11 cellular contexts compared by ENCODE assay signal in genomic region chr4:152189451-152190179, GRCh38.
DNase-seq lines count a peak whose midpoint lies in the region; ATAC-seq, FAIRE-seq and TF ChIP-seq lines count a peak whose summit lies in the region.
"Had no signal": no experiment of that assay in that cellular context is flagged by ENCODE, and none has a peak within 500 bp of the region (broad histone marks: within the 10 kb centered on the region; RNA-seq: fewer than 3 reads in every experiment).

No MANE protein-coding gene starts in this region.

- H3K4me2 ChIP-seq in PC-9: no peak overlapping the region

- CTCF ChIA-PET in PC-9 (lab: Charles Lee): no interaction called here

- H3K27me3 ChIP-seq in PC-9 (ENCODE audit: insufficient read depth, low read depth): no peaks in the 10 kb centered on the region
- H3K27me3 ChIP-seq in testis: no peaks in the 10 kb centered on the region

- ATAC-seq in GM21360 (IDR thresholded peaks at IDR 0.05; ENCODE audit: unreplicated experiment): peak; percentile 61
- ATAC-seq in HG03108 (IDR thresholded peaks at IDR 0.05; ENCODE audit: unreplicated experiment): peak; percentile 85
- no peak for ATAC-seq in T-helper 17 cell

- H3K27me3 Mint-ChIP-seq in T-helper 17 cell: no peaks in the 10 kb centered on the region
- H3K27me3 Mint-ChIP-seq: activated naive CD8-positive, alpha-beta T cell had no signal

- H3K27ac Mint-ChIP-seq in T-helper 17 cell: peak overlapping the region; percentile 72
- H3K27ac Mint-ChIP-seq: activated naive CD8-positive, alpha-beta T cell had no signal

- POLR2A ChIA-PET in PC-9 (lab: Charles Lee; ENCODE audit: unreplicated experiment): no interaction called here

- no peak overlapping the region for H3K27ac ChIP-seq in PC-9
- no peak overlapping the region for H3K27ac ChIP-seq in testis

- H3K4me3 ChIP-seq in PC-9: no peak overlapping the region
- H3K4me3 ChIP-seq in testis: no peak overlapping the region

- H4K20me1 ChIP-seq in PC-9 (ENCODE audit: insufficient read depth): no peaks in the 10 kb centered on the region

- H3K36me3 Mint-ChIP-seq in T-helper 17 cell (ENCODE audit: low read depth): no peaks in the 10 kb centered on the region

- BruUV-seq in PC-9 (replicated peaks; lab: Mats Ljungman, UMichigan): no TSS peak

- H3K9me3 ChIP-seq in T-helper 17 cell (ENCODE audit: control insufficient read depth, low read length, poor library complexity, severe bottlenecking): no peaks in the 10 kb centered on the region
- H3K9me3 ChIP-seq in PC-9 (ENCODE audit: insufficient read depth, low read depth): no peaks in the 10 kb centered on the region
- H3K9me3 ChIP-seq in testis: no peaks in the 10 kb centered on the region

- H3K36me3 ChIP-seq in PC-9 (ENCODE audit: low read depth) (no peaks in the 10 kb centered on the region), testis (ENCODE audit: low read depth, missing control alignments) (no peaks in the 10 kb centered on the region)

- no peaks in the 10 kb centered on the region for H3F3A ChIP-seq in PC-9 (ENCODE audit: insufficient read depth, low read depth)

- H3K9me2 ChIP-seq in PC-9 (ENCODE audit: insufficient read depth): no peaks in the 10 kb centered on the region

- peaks cover 8% of the 10 kb centered on the region for H3K4me1 Mint-ChIP-seq in T-helper 17 cell

- no peaks in the 10 kb centered on the region for H3K4me1 ChIP-seq in PC-9 (replicated peaks; ENCODE audit: insufficient read depth)
- no peaks in the 10 kb centered on the region for H3K4me1 ChIP-seq in testis

- H3K4me3 Mint-ChIP-seq in T-helper 17 cell: no peak overlapping the region
- H3K4me3 Mint-ChIP-seq: activated naive CD8-positive, alpha-beta T cell had no signal

- H3K79me2 ChIP-seq in PC-9 (ENCODE audit: low read depth): no peaks in the 10 kb centered on the region

- 77 to 79% methylated on average over 4 of the region's 4 CpGs for WGBS in testis, 2 donors

- intact Hi-C loops in PC-9 (cut with micrococcal nuclease; ENCODE audit: unreplicated experiment) (no loop called here), testis (cut with DNase I; ENCODE audit: low total_unique reads) (loop anchor here (10.0 kb wide), 1 partner anchor 55 kb away; no protein-coding TSS in a partner anchor)

- no peak for TF ChIP-seq POLR2A in GM12892 (IDR thresholded peaks at IDR 0.05; ENCODE audit: low read depth, low read length)
- TF ChIP-seq POLR2A in testis (IDR thresholded peaks at IDR 0.05): no peak

- peak; percentile 92 for FAIRE-seq in GM12892 (lab: Jason Lieb, UNC)

- TF ChIP-seq CTCF in PC-9 (conservative IDR thresholded peaks at IDR 0.05) (no peak), testis (IDR thresholded peaks at IDR 0.05) (no peak)

- H2AFZ ChIP-seq in PC-9: no peak overlapping the region

- DNase-seq in GM12892 (ENCODE audit: insufficient read length) (no peak), T-helper 17 cell (no peak), hypothalamus (lab: John Stamatoyannopoulos, UW) (no peak), PC-9 (no peak), testis (no peak), T-helper 1 cell (no peak)
- DNase-seq: DMS 273 treated with DMSO at 0.1 percent for 48 hours, NCI-H2171 treated with DMSO at 0.1 percent for 48 hours had no signal
